29 cellular contexts compared by ENCODE assay signal in the genomic region with DNA sequence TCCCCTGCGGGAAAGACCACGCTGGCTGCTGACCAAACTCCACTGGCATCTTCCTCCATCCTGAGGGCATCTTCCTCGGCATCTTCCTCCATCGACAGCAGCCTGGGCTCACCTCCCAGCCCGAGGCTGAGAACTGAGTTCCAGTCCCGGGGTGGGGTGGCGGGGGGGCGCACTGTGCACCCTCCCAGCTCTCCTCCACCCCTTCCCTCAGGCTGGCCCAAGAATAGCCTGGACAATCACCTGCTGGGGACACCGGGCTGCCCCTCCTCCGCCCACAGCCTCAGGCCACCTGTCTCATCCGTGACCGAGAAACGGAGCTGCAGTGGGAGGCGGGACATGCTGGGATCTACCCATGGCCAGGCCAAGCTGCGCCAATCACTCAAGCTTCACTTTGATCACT. TPM values are rescaled to one million over a fixed set of nuclear protein-coding genes. Genes with fewer than 3 reads are reported as not detected.
DNase-seq lines count a peak whose midpoint lies in the region; ATAC-seq, FAIRE-seq and TF ChIP-seq lines count a peak whose summit lies in the region.
"Had no signal": no experiment of that assay in that cellular context is flagged by ENCODE, and none has a peak within 500 bp of the region (broad histone marks: within the 10 kb centered on the region; RNA-seq: fewer than 3 reads in every experiment).

No MANE protein-coding gene starts in this region.

- peaks cover 12% of the 10 kb centered on the region for H3K4me1 ChIP-seq in endodermal cell (ENCODE audit: control insufficient read depth, insufficient read depth, low read length)

- DNase-seq in COLO668 (lab: John Stamatoyannopoulos, UW; ENCODE audit: unreplicated experiment) (peak; percentile 54), NCI-H146 (lab: John Stamatoyannopoulos, UW) (peak; percentile 48), endodermal cell (peak; percentile 38), kidney glomerular epithelial cell (lab: John Stamatoyannopoulos, UW) (no peak), NCI-H82 treated with DMSO at 0.1 percent for 48 hours (lab: John Stamatoyannopoulos, UW; ENCODE audit: unreplicated experiment) (no peak), RCC 7860 (ENCODE audit: low spot score) (no peak)
- no peak for DNase-seq in stimulated activated naive B cell treated with anti-CD40 and anti-IgM and Interleukin-4, amounts not matched to agents 10 μg/mL and 1 μg/mL and 100 μg/mL, for 72 hours
- DNase-seq: activated CD4-positive, alpha-beta T cell treated with anti-CD3 and anti-CD28 coated beads, Interleukin-2, amount 10 ng/mL, durations not matched to agents 7 days and 5 days; activated naive CD4-positive, alpha-beta T cell treated with Interleukin-2 at 50 U/mL for 16 hours; activated T-cell treated with anti-CD3 and anti-CD28 coated beads, Interleukin-2, amount 50 U/mL, for 48 hours; amniotic stem cell; DND-41; effector memory CD8-positive, alpha-beta T cell; esophagus squamous epithelium; HCEC 1CT; NCI-H2107; nucleus accumbens; SK-N-SH; uterus had no signal

- no peak for TF ChIP-seq CTCF in endodermal cell (conservative IDR thresholded peaks at IDR 0.05)
- no peak for TF ChIP-seq CTCF in nephron (IDR thresholded peaks at IDR 0.05; ENCODE audit: unreplicated experiment in 3 of 3)

- no peak overlapping the region for H3K9ac ChIP-seq in endodermal cell (ENCODE audit: extremely low read depth, low read length, poor library complexity, severe bottlenecking)
- H3K9ac ChIP-seq: SK-N-SH had no signal

- 80 to 92% methylated on average over 7 to 15 of the region's 15 CpGs for WGBS in endodermal cell (ENCODE audit: insufficient coverage in 1 of 2, insufficient read length in 1 of 2), 2 experiments

- H3K27ac Mint-ChIP-seq in endodermal cell: no peak overlapping the region
- H3K27ac Mint-ChIP-seq in nephron: peak overlapping the region; percentile 8 to 48 (median 42)
- H3K27ac Mint-ChIP-seq in stimulated activated naive B cell treated with anti-CD40 and anti-IgM and Interleukin-4, amounts not matched to agents 10 μg/mL and 1 μg/mL and 100 μg/mL, for 72 hours: no peak overlapping the region
- H3K27ac Mint-ChIP-seq: activated CD4-positive, alpha-beta T cell treated with anti-CD3 and anti-CD28 coated beads, Interleukin-2, amount 10 ng/mL, durations not matched to agents 7 days and 5 days; B cell; effector memory CD8-positive, alpha-beta T cell; stimulated activated effector memory CD8-positive, alpha-beta T cell treated with anti-CD3 and anti-CD28 coated beads, Interleukin-12 subunit alpha, Interleukin-12 subunit beta, amount 100 ng/mL, for 72 hours had no signal

- H3K27me3 ChIP-seq in endodermal cell (ENCODE audit: control insufficient read depth, insufficient read depth, low read length, poor library complexity, severe bottlenecking): no peaks in the 10 kb centered on the region
- H3K27me3 ChIP-seq: esophagus squamous epithelium, uterus had no signal

- ATAC-seq in stimulated activated naive B cell treated with anti-CD40 and anti-IgM and Interleukin-4, amounts not matched to agents 10 μg/mL and 1 μg/mL and 100 μg/mL, for 72 hours (replicated peaks): no peak
- ATAC-seq: A549; effector memory CD8-positive, alpha-beta T cell; GM12878; stimulated activated effector memory CD8-positive, alpha-beta T cell treated with anti-CD3 and anti-CD28 coated beads, Interleukin-12 subunit alpha, Interleukin-12 subunit beta, amount 100 ng/mL, for 72 hours had no signal

- no peak overlapping the region for H3K27ac ChIP-seq in endodermal cell (ENCODE audit: low read depth, low read length)
- H3K27ac ChIP-seq: A549, coronary artery, VCaP had no signal

- H3K36me3 Mint-ChIP-seq in endodermal cell (ENCODE audit: low read depth): no peaks in the 10 kb centered on the region
- no peaks in the 10 kb centered on the region for H3K36me3 Mint-ChIP-seq in nephron (ENCODE audit: low read depth)
- no peaks in the 10 kb centered on the region for H3K36me3 Mint-ChIP-seq in stimulated activated naive B cell treated with anti-CD40 and anti-IgM and Interleukin-4, amounts not matched to agents 10 μg/mL and 1 μg/mL and 100 μg/mL, for 72 hours
- H3K36me3 Mint-ChIP-seq: stimulated activated effector memory CD8-positive, alpha-beta T cell treated with anti-CD3 and anti-CD28 coated beads, Interleukin-12 subunit alpha, Interleukin-12 subunit beta, amount 100 ng/mL, for 72 hours had no signal

- H3K27me3 Mint-ChIP-seq in endodermal cell (ENCODE audit: insufficient read depth) (no peaks in the 10 kb centered on the region), nephron (ENCODE audit: low read depth) (no peaks in the 10 kb centered on the region)
- H3K27me3 Mint-ChIP-seq in stimulated activated naive B cell treated with anti-CD40 and anti-IgM and Interleukin-4, amounts not matched to agents 10 μg/mL and 1 μg/mL and 100 μg/mL, for 72 hours: peaks cover 13 to 16% of the 10 kb centered on the region in 2 donors
- H3K27me3 Mint-ChIP-seq: activated CD4-positive, alpha-beta T cell treated with anti-CD3 and anti-CD28 coated beads, Interleukin-2, amount 10 ng/mL, durations not matched to agents 7 days and 5 days had no signal

- H3K4me3 ChIP-seq in endodermal cell (ENCODE audit: low read length): no peak overlapping the region
- H3K4me3 ChIP-seq: A549, coronary artery, esophagus squamous epithelium, GM12878, uterus had no signal

- no peak overlapping the region for H3K4me3 Mint-ChIP-seq in endodermal cell
- H3K4me3 Mint-ChIP-seq in nephron: no peak overlapping the region
- H3K4me3 Mint-ChIP-seq in stimulated activated naive B cell treated with anti-CD40 and anti-IgM and Interleukin-4, amounts not matched to agents 10 μg/mL and 1 μg/mL and 100 μg/mL, for 72 hours: no peak overlapping the region
- H3K4me3 Mint-ChIP-seq: activated CD4-positive, alpha-beta T cell treated with anti-CD3 and anti-CD28 coated beads, Interleukin-2, amount 10 ng/mL, durations not matched to agents 7 days and 5 days; B cell; effector memory CD8-positive, alpha-beta T cell; stimulated activated effector memory CD8-positive, alpha-beta T cell treated with anti-CD3 and anti-CD28 coated beads, Interleukin-12 subunit alpha, Interleukin-12 subunit beta, amount 100 ng/mL, for 72 hours had no signal

- no peaks in the 10 kb centered on the region for H3K9me3 ChIP-seq in endodermal cell (ENCODE audit: control insufficient read depth, low read length)
- H3K9me3 ChIP-seq: A549, esophagus squamous epithelium, SK-N-SH, uterus had no signal

- no peaks in the 10 kb centered on the region for H3K9me3 Mint-ChIP-seq in endodermal cell
- H3K9me3 Mint-ChIP-seq in nephron: no peaks in the 10 kb centered on the region
- no peaks in the 10 kb centered on the region for H3K9me3 Mint-ChIP-seq in stimulated activated naive B cell treated with anti-CD40 and anti-IgM and Interleukin-4, amounts not matched to agents 10 μg/mL and 1 μg/mL and 100 μg/mL, for 72 hours
- H3K9me3 Mint-ChIP-seq: activated CD4-positive, alpha-beta T cell treated with anti-CD3 and anti-CD28 coated beads, Interleukin-2, amount 10 ng/mL, durations not matched to agents 7 days and 5 days; effector memory CD8-positive, alpha-beta T cell; stimulated activated effector memory CD8-positive, alpha-beta T cell treated with anti-CD3 and anti-CD28 coated beads, Interleukin-12 subunit alpha, Interleukin-12 subunit beta, amount 100 ng/mL, for 72 hours had no signal

- no peak for FAIRE-seq in RCC 7860 (lab: Jason Lieb, UNC)
- FAIRE-seq: A549, bronchial epithelial cell, frontal cortex, GM12878, keratinocyte had no signal

- H3K4me1 Mint-ChIP-seq in endodermal cell (peaks cover 12% of the 10 kb centered on the region), nephron (peaks cover 38% of the 10 kb centered on the region)
- H3K4me1 Mint-ChIP-seq in stimulated activated naive B cell treated with anti-CD40 and anti-IgM and Interleukin-4, amounts not matched to agents 10 μg/mL and 1 μg/mL and 100 μg/mL, for 72 hours: no peaks in the 10 kb centered on the region
- H3K4me1 Mint-ChIP-seq: activated CD4-positive, alpha-beta T cell treated with anti-CD3 and anti-CD28 coated beads, Interleukin-2, amount 10 ng/mL, durations not matched to agents 7 days and 5 days; B cell; stimulated activated effector memory CD8-positive, alpha-beta T cell treated with anti-CD3 and anti-CD28 coated beads, Interleukin-12 subunit alpha, Interleukin-12 subunit beta, amount 100 ng/mL, for 72 hours had no signal

- no peaks in the 10 kb centered on the region for H3K36me3 ChIP-seq in endodermal cell (ENCODE audit: control insufficient read depth, insufficient read depth, low read length)
- H3K36me3 ChIP-seq: esophagus squamous epithelium, uterus had no signal

RNA-seq across cellular contexts. Expression of a gene that starts 37.2 kb away (rescaled TPM):
- 10 to 100 TPM; 13.0 to 13.7 TPM for total RNA-seq in endodermal cell
- 13.5 TPM for polyA plus RNA-seq in endodermal cell (2013, experiment 1 of 2)
- polyA plus RNA-seq in endodermal cell (2013, experiment 2 of 2): 13.2 TPM

Comparison
In these comparisons a context has a peak if more than half of its experiments do, and no peak if none do; other contexts are left out.
1. DNase-seq: peak in COLO668 (single experiment), NCI-H146 (single experiment) and endodermal cell (single experiment); none in kidney glomerular epithelial cell (single experiment), NCI-H82 treated with DMSO at 0.1 percent for 48 hours (single experiment), stimulated activated naive B cell treated with anti-CD40 and anti-IgM and Interleukin-4, amounts not matched to agents 10 μg/mL and 1 μg/mL and 100 μg/mL, for 72 hours (single experiment) and RCC 7860 (single experiment).
2. H3K27ac Mint-ChIP-seq: peak in nephron (3 of 3); none in endodermal cell (single experiment) and stimulated activated naive B cell treated with anti-CD40 and anti-IgM and Interleukin-4, amounts not matched to agents 10 μg/mL and 1 μg/mL and 100 μg/mL, for 72 hours (single experiment).